16 cellular contexts compared by ENCODE assay signal in genomic region chr11:83815736-83816135, GRCh38.
DNase-seq lines count a peak whose midpoint lies in the region; TF ChIP-seq lines count a peak whose summit lies in the region.
"Had no signal": no experiment of that assay in that cellular context is flagged by ENCODE, and none has a peak within 500 bp of the region (broad histone marks: within the 10 kb centered on the region; RNA-seq: fewer than 3 reads in every experiment).

No MANE protein-coding gene starts in this region.

- H3K9me3 ChIP-seq in GM23248 (ENCODE audit: low read depth) (no peaks in the 10 kb centered on the region), SK-N-SH (no peaks in the 10 kb centered on the region)
- H3K9me3 ChIP-seq: MG63 had no signal

- no peaks in the 10 kb centered on the region for H3K79me2 ChIP-seq in GM23248 (ENCODE audit: insufficient read depth)
- H3K79me2 ChIP-seq in SK-N-SH (ENCODE audit: insufficient read depth) = no peaks in the 10 kb centered on the region

- POLR2A ChIA-PET in SK-N-SH (lab: Yijun Ruan, JAX) = interaction anchor here (1.3 kb wide), 1 partner anchor 530 kb away, joined by 3 read pairs; the partner anchor contains the start of gene CCDC90B

- H4K20me1 ChIP-seq in GM23248 (ENCODE audit: insufficient read depth) = no peaks in the 10 kb centered on the region
- no peaks in the 10 kb centered on the region for H4K20me1 ChIP-seq in SK-N-SH (ENCODE audit: insufficient read depth)

- H2AFZ ChIP-seq in GM23248 = peak overlapping the region; percentile 42
- no peak overlapping the region for H2AFZ ChIP-seq in SK-N-SH (ENCODE audit: low read depth)

- CTCF ChIA-PET in SK-N-SH (lab: Yijun Ruan, JAX) = interaction anchor here (0.8 to 8.1 kb wide), 31 partner anchors 10 to 1119 kb away, joined by 3 to 171 read pairs (median 5); partner anchors contain the start of gene DDIAS

- no peaks in the 10 kb centered on the region for H3K36me3 ChIP-seq in GM23248 (ENCODE audit: low read depth)
- H3K36me3 ChIP-seq in SK-N-SH (replicated peaks in 1 of 2; ENCODE audit: control insufficient read depth in 1 of 2, insufficient read depth in 2 of 2, low read length in 1 of 2) = no peaks in the 10 kb centered on the region
- H3K36me3 ChIP-seq: MG63 had no signal

- TF ChIP-seq CTCF in SK-N-SH (IDR thresholded peaks at IDR 0.05) (no peak), fibroblast of pulmonary artery (IDR thresholded peaks at IDR 0.05; ENCODE audit: low read length, missing control alignments) (no peak)

- TF ChIP-seq EP300 in SK-N-SH (IDR thresholded peaks at IDR 0.05; ENCODE audit: borderline replicate concordance in 1 of 2, low read depth in 1 of 2, low read length in 1 of 2) = no peak

- H3K27me3 ChIP-seq in GM23248 (replicated peaks; ENCODE audit: insufficient read depth) (no peaks in the 10 kb centered on the region), SK-N-SH (ENCODE audit: insufficient read depth) (no peaks in the 10 kb centered on the region)
- H3K27me3 ChIP-seq: MG63 had no signal

- TF ChIP-seq RAD21 in SK-N-SH (IDR thresholded peaks at IDR 0.05; ENCODE audit: low read length) = no peak

- peak; percentile 27 for DNase-seq in GM23248
- no peak for DNase-seq in SK-N-SH
- peak; percentile 19 for DNase-seq in fibroblast of pulmonary artery (ENCODE audit: low read depth)
- no peak for DNase-seq in DMS79 (lab: John Stamatoyannopoulos, UW)
- DNase-seq in T-helper 9 cell = no peak
- DNase-seq in NCI-H187 treated with DMSO at 0.1 percent for 48 hours (lab: John Stamatoyannopoulos, UW) = no peak
- DNase-seq: CD8-positive, alpha-beta T cell; H9; Karpas-422; MG63; NCI-H1092 treated with DMSO at 0.1 percent for 48 hours; NCI-H226; NCI-H526; RPMI8226; SW 1271 had no signal

- H3K27ac ChIP-seq in GM23248 = no peak overlapping the region
- peak overlapping the region in 1 of 2 experiments; percentile 8; a peak in 1 of 4 replicates for H3K27ac ChIP-seq in SK-N-SH (ENCODE audit: low read depth in 2 of 2, low read length in 1 of 2)
- peak overlapping the region; percentile 23 for H3K27ac ChIP-seq in temporal lobe (ENCODE audit: low read depth, low read length)

- H3K4me3 ChIP-seq in GM23248 = no peak overlapping the region
- no peak overlapping the region for H3K4me3 ChIP-seq in SK-N-SH (ENCODE audit: low read depth in 2 of 2, low read length in 1 of 2)
- H3K4me3 ChIP-seq in fibroblast of pulmonary artery (replicated peaks; ENCODE audit: low read depth, low read length) = no peak overlapping the region
- H3K4me3 ChIP-seq: MG63 had no signal

- no peaks in the 10 kb centered on the region for H3K9me2 ChIP-seq in GM23248 (ENCODE audit: insufficient read depth)
- no peaks in the 10 kb centered on the region for H3K9me2 ChIP-seq in SK-N-SH

- H3K9ac ChIP-seq in GM23248 (no peak overlapping the region), SK-N-SH (no peak overlapping the region)

- peaks cover 6% of the 10 kb centered on the region; the same call in 1 of the 2 replicates for H3F3A ChIP-seq in GM23248 (ENCODE audit: insufficient read depth)
- H3F3A ChIP-seq in SK-N-SH (replicated peaks; ENCODE audit: insufficient read depth) = peaks cover 16% of the 10 kb centered on the region

- H3K4me2 ChIP-seq in GM23248 (ENCODE audit: unreplicated experiment) (peak overlapping the region; percentile 24), SK-N-SH (peak overlapping the region; percentile 24; the same call in 1 of the 2 replicates)

- H3K4me1 ChIP-seq in GM23248 (ENCODE audit: insufficient read depth) (peaks cover 17% of the 10 kb centered on the region), SK-N-SH (ENCODE audit: control insufficient read depth in 1 of 2, insufficient read depth in 2 of 2, low read depth in 1 of 2, low read length in 1 of 2) (peaks cover 2 to 26% of the 10 kb centered on the region in 2 experiments; a peak in 3 of 4 replicates)

- in situ Hi-C loops in GM23248 (cut with MboI) = loop anchor here (10.0 to 25.0 kb wide), 3 partner anchors 521 to 1128 kb away; no protein-coding TSS in a partner anchor

- WGBS in GM23248 (ENCODE audit: low coverage in 1 of 2, low lambda C conversion rate in 2 of 2, missing lambda C conversion rate in 2 of 2), 2 experiments = 0 to 10% methylated on average over 1 of the region's 1 CpG
- WGBS in SK-N-SH (ENCODE audit: low lambda C conversion rate) = 4% methylated on average over 1 of the region's 1 CpG

TF ChIP-seq in SK-N-SH, 30 proteins besides CTCF, POLR2A, EP300 and RAD21:
- TF ChIP-seq SMC3 (IDR thresholded peaks at IDR 0.05; ENCODE audit: low read depth, low read length) (no peak), FOSL2 (IDR thresholded peaks at IDR 0.05; ENCODE audit: borderline replicate concordance, low read depth) (0 out of 2 replicates have a peak, but pooled peaks have one; percentile 3), TCF12 (IDR thresholded peaks at IDR 0.05) (0 out of 2 replicates have a peak, but pooled peaks have one; percentile 5)
TF ChIP-seq in SK-N-SH: peak in this region for 2.

Comparison
In these comparisons a context has a peak if more than half of its experiments do, and no peak if none do; other contexts are left out.
1. DNase-seq: peak in GM23248 (single experiment) and fibroblast of pulmonary artery (single experiment); none in SK-N-SH (single experiment), DMS79 (single experiment), T-helper 9 cell (single experiment) and NCI-H187 treated with DMSO at 0.1 percent for 48 hours (single experiment).